Comparison of ENCODE assay signal across 3 cellular contexts in the genomic region with DNA sequence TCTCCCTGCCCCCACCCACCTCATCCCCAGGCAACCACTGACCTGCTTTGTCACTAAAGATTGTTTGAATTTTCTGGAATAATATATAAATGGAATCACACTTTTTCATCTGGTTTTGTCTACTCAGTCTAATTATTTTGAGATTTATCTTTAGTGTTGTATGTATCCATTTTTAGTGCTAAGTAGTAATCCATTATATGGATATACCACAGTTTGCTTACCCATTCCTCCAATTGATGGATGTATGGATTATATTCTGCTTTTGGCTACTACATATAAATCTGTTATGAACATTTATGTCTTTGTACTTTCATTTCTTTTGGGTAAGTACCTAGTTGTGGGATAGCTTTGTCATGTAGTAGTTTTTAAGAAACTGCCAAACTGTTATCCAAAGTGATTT.
TF ChIP-seq lines count a peak whose summit lies in the region.

No MANE protein-coding gene starts in this region.

TF ChIP-seq in SK-N-SH treated with all-trans-retinoic acid at 6 μM for 48 hours, 23 proteins besides CTCF, POLR2A, EP300 and RAD21:
- TF ChIP-seq, protein P1, sequence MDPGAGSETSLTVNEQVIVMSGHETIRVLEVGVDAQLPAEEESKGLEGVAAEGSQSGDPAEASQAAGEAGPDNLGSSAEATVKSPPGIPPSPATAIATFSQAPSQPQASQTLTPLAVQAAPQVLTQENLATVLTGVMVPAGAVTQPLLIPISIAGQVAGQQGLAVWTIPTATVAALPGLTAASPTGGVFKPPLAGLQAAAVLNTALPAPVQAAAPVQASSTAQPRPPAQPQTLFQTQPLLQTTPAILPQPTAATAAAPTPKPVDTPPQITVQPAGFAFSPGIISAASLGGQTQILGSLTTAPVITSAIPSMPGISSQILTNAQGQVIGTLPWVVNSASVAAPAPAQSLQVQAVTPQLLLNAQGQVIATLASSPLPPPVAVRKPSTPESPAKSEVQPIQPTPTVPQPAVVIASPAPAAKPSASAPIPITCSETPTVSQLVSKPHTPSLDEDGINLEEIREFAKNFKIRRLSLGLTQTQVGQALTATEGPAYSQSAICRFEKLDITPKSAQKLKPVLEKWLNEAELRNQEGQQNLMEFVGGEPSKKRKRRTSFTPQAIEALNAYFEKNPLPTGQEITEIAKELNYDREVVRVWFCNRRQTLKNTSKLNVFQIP (CRISPR knock-in tag; IDR thresholded peaks at IDR 0.05; ENCODE audit: borderline replicate concordance, low read depth): no peak
- peak; percentile 94 for TF ChIP-seq ZNF8 (CRISPR knock-in tag; IDR thresholded peaks at IDR 0.05)

TF ChIP-seq in SK-N-SH, 30 proteins besides CTCF, POLR2A, EP300 and RAD21:
- TF ChIP-seq SIN3A (IDR thresholded peaks at IDR 0.05; ENCODE audit: borderline replicate concordance, low read depth, low read length) (no peak), POLR2AphosphoS5 (IDR thresholded peaks at IDR 0.05; ENCODE audit: low read depth, low read length) (no peak), MXI1 (IDR thresholded peaks at IDR 0.05; ENCODE audit: low read depth, low read length) (no peak), ELF1 (IDR thresholded peaks at IDR 0.05) (no peak), NFIC (IDR thresholded peaks at IDR 0.05; ENCODE audit: borderline replicate concordance) (no peak), SMC3 (IDR thresholded peaks at IDR 0.05; ENCODE audit: low read depth, low read length) (no peak), TEAD4 (IDR thresholded peaks at IDR 0.05; ENCODE audit: borderline replicate concordance, insufficient read depth) (no peak), YY1 (IDR thresholded peaks at IDR 0.05; ENCODE audit: low read depth) (no peak), GABPA (IDR thresholded peaks at IDR 0.05; ENCODE audit: low read depth) (no peak)
- TF ChIP-seq, protein P2, sequence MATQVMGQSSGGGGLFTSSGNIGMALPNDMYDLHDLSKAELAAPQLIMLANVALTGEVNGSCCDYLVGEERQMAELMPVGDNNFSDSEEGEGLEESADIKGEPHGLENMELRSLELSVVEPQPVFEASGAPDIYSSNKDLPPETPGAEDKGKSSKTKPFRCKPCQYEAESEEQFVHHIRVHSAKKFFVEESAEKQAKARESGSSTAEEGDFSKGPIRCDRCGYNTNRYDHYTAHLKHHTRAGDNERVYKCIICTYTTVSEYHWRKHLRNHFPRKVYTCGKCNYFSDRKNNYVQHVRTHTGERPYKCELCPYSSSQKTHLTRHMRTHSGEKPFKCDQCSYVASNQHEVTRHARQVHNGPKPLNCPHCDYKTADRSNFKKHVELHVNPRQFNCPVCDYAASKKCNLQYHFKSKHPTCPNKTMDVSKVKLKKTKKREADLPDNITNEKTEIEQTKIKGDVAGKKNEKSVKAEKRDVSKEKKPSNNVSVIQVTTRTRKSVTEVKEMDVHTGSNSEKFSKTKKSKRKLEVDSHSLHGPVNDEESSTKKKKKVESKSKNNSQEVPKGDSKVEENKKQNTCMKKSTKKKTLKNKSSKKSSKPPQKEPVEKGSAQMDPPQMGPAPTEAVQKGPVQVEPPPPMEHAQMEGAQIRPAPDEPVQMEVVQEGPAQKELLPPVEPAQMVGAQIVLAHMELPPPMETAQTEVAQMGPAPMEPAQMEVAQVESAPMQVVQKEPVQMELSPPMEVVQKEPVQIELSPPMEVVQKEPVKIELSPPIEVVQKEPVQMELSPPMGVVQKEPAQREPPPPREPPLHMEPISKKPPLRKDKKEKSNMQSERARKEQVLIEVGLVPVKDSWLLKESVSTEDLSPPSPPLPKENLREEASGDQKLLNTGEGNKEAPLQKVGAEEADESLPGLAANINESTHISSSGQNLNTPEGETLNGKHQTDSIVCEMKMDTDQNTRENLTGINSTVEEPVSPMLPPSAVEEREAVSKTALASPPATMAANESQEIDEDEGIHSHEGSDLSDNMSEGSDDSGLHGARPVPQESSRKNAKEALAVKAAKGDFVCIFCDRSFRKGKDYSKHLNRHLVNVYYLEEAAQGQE (IDR thresholded peaks at IDR 0.05; ENCODE audit: low read depth, low read length): no peak
- TF ChIP-seq, protein P3, sequence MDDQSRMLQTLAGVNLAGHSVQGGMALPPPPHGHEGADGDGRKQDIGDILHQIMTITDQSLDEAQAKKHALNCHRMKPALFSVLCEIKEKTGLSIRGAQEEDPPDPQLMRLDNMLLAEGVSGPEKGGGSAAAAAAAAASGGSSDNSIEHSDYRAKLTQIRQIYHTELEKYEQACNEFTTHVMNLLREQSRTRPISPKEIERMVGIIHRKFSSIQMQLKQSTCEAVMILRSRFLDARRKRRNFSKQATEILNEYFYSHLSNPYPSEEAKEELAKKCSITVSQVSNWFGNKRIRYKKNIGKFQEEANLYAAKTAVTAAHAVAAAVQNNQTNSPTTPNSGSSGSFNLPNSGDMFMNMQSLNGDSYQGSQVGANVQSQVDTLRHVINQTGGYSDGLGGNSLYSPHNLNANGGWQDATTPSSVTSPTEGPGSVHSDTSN (IDR thresholded peaks at IDR 0.05): no peak

TF ChIP-seq in K562, 482 proteins besides CTCF, POLR2A, EP300 and RAD21:
- TF ChIP-seq ERF (CRISPR knock-in tag; IDR thresholded peaks at IDR 0.05): no peak
- TF ChIP-seq BCOR (IDR thresholded peaks at IDR 0.05): no peak
- TF ChIP-seq, protein P4, sequence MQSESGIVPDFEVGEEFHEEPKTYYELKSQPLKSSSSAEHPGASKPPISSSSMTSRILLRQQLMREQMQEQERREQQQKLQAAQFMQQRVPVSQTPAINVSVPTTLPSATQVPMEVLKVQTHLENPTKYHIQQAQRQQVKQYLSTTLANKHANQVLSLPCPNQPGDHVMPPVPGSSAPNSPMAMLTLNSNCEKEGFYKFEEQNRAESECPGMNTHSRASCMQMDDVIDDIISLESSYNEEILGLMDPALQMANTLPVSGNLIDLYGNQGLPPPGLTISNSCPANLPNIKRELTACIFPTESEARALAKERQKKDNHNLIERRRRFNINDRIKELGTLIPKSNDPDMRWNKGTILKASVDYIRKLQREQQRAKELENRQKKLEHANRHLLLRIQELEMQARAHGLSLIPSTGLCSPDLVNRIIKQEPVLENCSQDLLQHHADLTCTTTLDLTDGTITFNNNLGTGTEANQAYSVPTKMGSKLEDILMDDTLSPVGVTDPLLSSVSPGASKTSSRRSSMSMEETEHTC (IDR thresholded peaks at IDR 0.05): no peak
- TF ChIP-seq ZNF507 (tag; conservative IDR thresholded peaks at IDR 0.05): peak; percentile 47
- TF ChIP-seq NFIX (CRISPR knock-in tag; IDR thresholded peaks at IDR 0.05; ENCODE audit: low read depth): no peak
- TF ChIP-seq NFXL1 (CRISPR knock-in tag; IDR thresholded peaks at IDR 0.05): no peak
